ENCODE assay signal across 8 cellular contexts in genomic region chr4:168585168-168586091, GRCh38.
A peak's percentile ranks its signal among the peaks of the same experiment; 100 is the strongest.
DNase-seq lines count a peak whose midpoint lies in the region; ATAC-seq and TF ChIP-seq lines count a peak whose summit lies in the region.

No MANE protein-coding gene starts in this region.

- H3K9ac ChIP-seq in Karpas-422 (ENCODE audit: low read length) = no peak overlapping the region

- H3K4me1 Mint-ChIP-seq in GM23338 (peaks cover 6% of the 10 kb centered on the region; the same call in 2 of the 3 replicates), mesothelial cell of epicardium (peaks cover 39% of the 10 kb centered on the region), type B pancreatic cell (ENCODE audit: unreplicated experiment) (peaks cover 40% of the 10 kb centered on the region)

- peak; percentile 100 for ATAC-seq in GM23338

- H3K4me3 ChIP-seq in GM23338 (no peak overlapping the region), Karpas-422 (ENCODE audit: low read length) (no peak overlapping the region)

- no peaks in the 10 kb centered on the region for H3F3A ChIP-seq in GM23338 (replicated peaks; ENCODE audit: low read depth)

- TF ChIP-seq CTCF in GM23338 (conservative IDR thresholded peaks at IDR 0.05; ENCODE audit: low read depth in 2 of 2) = peak; percentile 65 to 84
- TF ChIP-seq CTCF in mesothelial cell of epicardium (IDR thresholded peaks at IDR 0.05; ENCODE audit: unreplicated experiment) = peak; percentile 42
- TF ChIP-seq CTCF in type B pancreatic cell (conservative IDR thresholded peaks at IDR 0.05) = peak; percentile 80

- H3K4me3 Mint-ChIP-seq in GM23338 (no peak overlapping the region), mesothelial cell of epicardium (no peak overlapping the region), type B pancreatic cell (no peak overlapping the region)

- H3K27me3 ChIP-seq in GM23338 (ENCODE audit: insufficient read depth) (no peaks in the 10 kb centered on the region), Karpas-422 (ENCODE audit: low read length) (no peaks in the 10 kb centered on the region)

- H3K9me2 ChIP-seq in GM23338 (ENCODE audit: insufficient read depth) (0 out of 2 replicates have a peak, but pooled peaks cover 6% of the 10 kb centered on the region), Karpas-422 (replicated peaks; ENCODE audit: insufficient read depth, low read length) (no peaks in the 10 kb centered on the region)

- H3K9me3 Mint-ChIP-seq in GM23338 = peaks cover 5% of the 10 kb centered on the region; the same call in 1 of the 3 replicates
- H3K9me3 Mint-ChIP-seq in mesothelial cell of epicardium = peaks cover 23% of the 10 kb centered on the region
- H3K9me3 Mint-ChIP-seq in type B pancreatic cell = peaks cover 15% of the 10 kb centered on the region

- peak; percentile 75 for DNase-seq in NCI-H82 (lab: John Stamatoyannopoulos, UW)
- no peak for DNase-seq in NCI-H82 treated with DMSO at 0.1 percent for 48 hours (lab: John Stamatoyannopoulos, UW; ENCODE audit: unreplicated experiment)
- peak; percentile 94 for DNase-seq in GM23338 (ENCODE audit: low spot score)
- DNase-seq in Karpas-422 = peak; percentile 49
- peak; percentile 26 for DNase-seq in SW480 (ENCODE audit: low spot score)
- peak; percentile 54 for DNase-seq in epidermal melanocyte (ENCODE audit: insufficient read length, low spot score)
- DNase-seq in mesothelial cell of epicardium (ENCODE audit: low spot score in 2 of 2, unreplicated experiment in 2 of 2) = peak; percentile 42 to 70
- DNase-seq in type B pancreatic cell (ENCODE audit: extremely low spot score, unreplicated experiment) = no peak

- no peak overlapping the region for H2AFZ ChIP-seq in GM23338
- no peak overlapping the region for H2AFZ ChIP-seq in Karpas-422 (ENCODE audit: low read length)

- H3K4me2 ChIP-seq in GM23338 (no peak overlapping the region), Karpas-422 (ENCODE audit: low read depth, low read length, poor library complexity, severe bottlenecking) (no peak overlapping the region)

- H3K27me3 Mint-ChIP-seq in GM23338 (ENCODE audit: insufficient read depth, low read depth, poor library complexity) = no peaks in the 10 kb centered on the region
- no peaks in the 10 kb centered on the region for H3K27me3 Mint-ChIP-seq in mesothelial cell of epicardium (ENCODE audit: low read depth)
- H3K27me3 Mint-ChIP-seq in type B pancreatic cell = no peaks in the 10 kb centered on the region

- H3K9me3 ChIP-seq in Karpas-422 (ENCODE audit: low read length) = no peaks in the 10 kb centered on the region

- no peaks in the 10 kb centered on the region for H3K79me2 ChIP-seq in GM23338 (replicated peaks; ENCODE audit: insufficient read depth)
- no peaks in the 10 kb centered on the region for H3K79me2 ChIP-seq in Karpas-422 (ENCODE audit: low read length)

- H4K20me1 ChIP-seq in GM23338 (replicated peaks; ENCODE audit: insufficient read depth) (no peaks in the 10 kb centered on the region), Karpas-422 (ENCODE audit: insufficient read depth, low read depth, low read length) (no peaks in the 10 kb centered on the region)

- H3K36me3 ChIP-seq in GM23338 (ENCODE audit: insufficient read depth) (no peaks in the 10 kb centered on the region), Karpas-422 (ENCODE audit: insufficient read depth, low read length) (no peaks in the 10 kb centered on the region)

- no peaks in the 10 kb centered on the region for H3K4me1 ChIP-seq in GM23338 (ENCODE audit: insufficient read depth)
- no peaks in the 10 kb centered on the region for H3K4me1 ChIP-seq in Karpas-422 (ENCODE audit: low read length)

- H3K36me3 Mint-ChIP-seq in GM23338 (ENCODE audit: low read depth) (no peaks in the 10 kb centered on the region; the same call in 2 of the 3 replicates), mesothelial cell of epicardium (peaks cover 5% of the 10 kb centered on the region), type B pancreatic cell (peaks cover 5% of the 10 kb centered on the region)

- H3K27ac ChIP-seq in GM23338 (ENCODE audit: low read depth) (no peak overlapping the region), Karpas-422 (ENCODE audit: low read length) (no peak overlapping the region)

- no peak overlapping the region for H3K27ac Mint-ChIP-seq in GM23338
- no peak overlapping the region for H3K27ac Mint-ChIP-seq in mesothelial cell of epicardium
- H3K27ac Mint-ChIP-seq in type B pancreatic cell = no peak overlapping the region

TF ChIP-seq in GM23338, 12 proteins besides CTCF, POLR2A, EP300 and RAD21 (continues in another document):
- TF ChIP-seq NANOG (IDR thresholded peaks at IDR 0.05; ENCODE audit: borderline replicate concordance) (no peak), EZH2 (IDR thresholded peaks at IDR 0.05; ENCODE audit: low read depth, unreplicated experiment) (no peak), JUNB (IDR thresholded peaks at IDR 0.05; ENCODE audit: unreplicated experiment) (no peak), ZNF462 (CRISPR knock-in tag; IDR thresholded peaks at IDR 0.05) (no peak), STAT1 (IDR thresholded peaks at IDR 0.05; ENCODE audit: unreplicated experiment) (no peak)

Comparison
In these comparisons a context has a peak if more than half of its experiments do, and no peak if none do; other contexts are left out.
1. DNase-seq: peak in NCI-H82 (single experiment), GM23338 (single experiment), Karpas-422 (single experiment), SW480 (single experiment), epidermal melanocyte (single experiment) and mesothelial cell of epicardium (2 of 2); none in NCI-H82 treated with DMSO at 0.1 percent for 48 hours (single experiment) and type B pancreatic cell (single experiment).
2. Peak in every context shown above with its lines, with median percentiles within 50 percentile points of each other: CTCF ChIP-seq.